ENCODE assay signal across 12 cellular contexts in the genomic region with DNA sequence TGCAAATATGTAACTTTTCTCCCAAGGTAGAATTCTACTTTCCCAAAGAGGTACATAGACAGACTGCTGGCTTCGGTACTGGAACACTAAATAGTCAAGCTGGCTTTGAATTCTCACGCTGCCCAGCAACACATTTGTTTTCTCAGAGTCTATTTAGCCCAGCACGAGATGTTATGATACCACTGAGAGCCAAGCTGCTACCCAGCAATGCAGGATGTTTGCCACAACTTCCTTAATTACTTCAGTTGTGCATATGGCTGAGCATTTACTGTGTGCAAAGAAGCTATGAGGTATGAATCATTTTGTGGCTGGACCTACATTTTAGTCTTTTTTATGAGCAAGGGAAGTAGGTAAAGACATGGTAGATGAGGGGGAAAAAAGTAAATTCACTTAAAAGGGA.
A peak's percentile ranks its signal among the peaks of the same experiment; 100 is the strongest.
DNase-seq lines count a peak whose midpoint lies in the region; ATAC-seq lines count a peak whose summit lies in the region.
"Had no signal": no experiment of that assay in that cellular context is flagged by ENCODE, and none has a peak within 500 bp of the region (broad histone marks: within the 10 kb centered on the region; RNA-seq: fewer than 3 reads in every experiment).

No MANE protein-coding gene starts in this region.

- peak; percentile 82 for ATAC-seq in HG03432 (IDR thresholded peaks at IDR 0.05; ENCODE audit: unreplicated experiment)
- ATAC-seq: K562 had no signal

- DNase-seq in DMS 273 treated with DMSO at 0.1 percent for 48 hours (lab: John Stamatoyannopoulos, UW) (peak; percentile 97), NCI-H446 (lab: John Stamatoyannopoulos, UW) (peak; percentile 89 to 93), cerebellar cortex (ENCODE audit: low spot score) (peak; percentile 92), SK-N-DZ (ENCODE audit: low spot score) (no peak), HuH-7.5 (ENCODE audit: low spot score) (no peak)
- no peak for DNase-seq in activated CD4-positive, alpha-beta T cell treated with anti-CD3 and anti-CD28 coated beads for 1 hour
- DNase-seq in stimulated activated CD4-positive, alpha-beta T cell treated with anti-CD3 and anti-CD28 coated beads, Interleukin-15, amount 100 ng/mL, for 24 hours = no peak
- DNase-seq: DMS79 treated with DMSO at 0.1 percent for 48 hours, midbrain, posterior cingulate gyrus had no signal

Comparison
In these comparisons a context has a peak if more than half of its experiments do, and no peak if none do; other contexts are left out.
1. DNase-seq: peak in DMS 273 treated with DMSO at 0.1 percent for 48 hours (single experiment), NCI-H446 (2 of 2) and cerebellar cortex (single experiment); none in SK-N-DZ (single experiment), activated CD4-positive, alpha-beta T cell treated with anti-CD3 and anti-CD28 coated beads for 1 hour (single experiment), stimulated activated CD4-positive, alpha-beta T cell treated with anti-CD3 and anti-CD28 coated beads, Interleukin-15, amount 100 ng/mL, for 24 hours (single experiment) and HuH-7.5 (single experiment).